Comparison of ENCODE assay signal across 16 cellular contexts in genomic region chr17:80979547-80980378, GRCh38. TPM values are rescaled to one million over a fixed set of nuclear protein-coding genes. Genes with fewer than 3 reads are reported as not detected.
DNase-seq lines count a peak whose midpoint lies in the region; ATAC-seq lines count a peak whose summit lies in the region.
"Had no signal": no experiment of that assay in that cellular context is flagged by ENCODE, and none has a peak within 500 bp of the region (broad histone marks: within the 10 kb centered on the region; RNA-seq: fewer than 3 reads in every experiment).

No MANE protein-coding gene starts in this region.

- no peak overlapping the region for H3K4me3 ChIP-seq in BLaER1 treated with 17β-estradiol and CSF1 and Interleukin-3, amounts not matched to agents 10 nM and 100 nM
- H3K4me3 ChIP-seq in H7 (ENCODE audit: insufficient read depth, low read depth, low read length) (no peak overlapping the region), neuronal stem cell (ENCODE audit: low read length in 2 of 2) (no peak overlapping the region)
- H3K4me3 ChIP-seq: pancreas had no signal

- WGBS in neuronal stem cell (ENCODE audit: extremely low coverage in 2 of 2, insufficient read length in 2 of 2, insufficient replicate concordance in 1 of 2), 2 donors = no CpG with 5 or more reads among the region's 26 CpGs

- no peak overlapping the region for H2BK5ac ChIP-seq in neuronal stem cell (ENCODE audit: low read length)

- peak overlapping the region; percentile 18 for H3K27ac Mint-ChIP-seq in dendritic cell treated with granulocyte-macrophage colony-stimulating factor and Interleukin-4, amounts not matched to agents 40 ng/mL and 50 ng/mL, for 4 days
- no peak overlapping the region for H3K27ac Mint-ChIP-seq in activated naive CD4-positive, alpha-beta T cell treated with anti-CD3 and anti-CD28 coated beads for 36 hours
- H3K27ac Mint-ChIP-seq: activated T-cell treated with anti-CD3 and anti-CD28 coated beads, Interleukin-2, amount 50 U/mL, for 72 hours had no signal

- DNase-seq in H7 (peak; percentile 68), neuronal stem cell (ENCODE audit: low spot score) (no peak), A172 (ENCODE audit: low spot score) (no peak)
- no peak for DNase-seq in activated naive CD4-positive, alpha-beta T cell treated with anti-CD3 and anti-CD28 coated beads for 36 hours
- DNase-seq: CD4-positive, alpha-beta memory T cell; left cardiac atrium; NCI-H187 treated with DMSO at 0.1 percent for 48 hours; NCI-H526 treated with DMSO at 0.1 percent for 48 hours; stimulated activated CD4-positive, alpha-beta T cell treated with anti-CD3 and anti-CD28 coated beads, Interleukin-4, amount 100 ng/mL, for 24 hours had no signal

- no peaks in the 10 kb centered on the region for H3K36me3 Mint-ChIP-seq in dendritic cell treated with granulocyte-macrophage colony-stimulating factor and Interleukin-4, amounts not matched to agents 40 ng/mL and 50 ng/mL, for 4 days (ENCODE audit: low read depth)
- no peaks in the 10 kb centered on the region for H3K36me3 Mint-ChIP-seq in activated naive CD4-positive, alpha-beta T cell treated with anti-CD3 and anti-CD28 coated beads for 36 hours (ENCODE audit: low read depth)
- H3K36me3 Mint-ChIP-seq: activated naive CD4-positive, alpha-beta T cell treated with anti-CD3 and anti-CD28 coated beads, Interleukin-2, amount 50 U/mL, for 72 hours; CD4-positive, alpha-beta memory T cell; memory B cell had no signal

- H2AFZ ChIP-seq in neuronal stem cell (ENCODE audit: low read length) = no peak overlapping the region

- H2BK12ac ChIP-seq in neuronal stem cell (ENCODE audit: low read length) = peak overlapping the region; percentile 41

- intact Hi-C loops in dendritic cell treated with granulocyte-macrophage colony-stimulating factor and Interleukin-4, amounts not matched to agents 40 ng/mL and 50 ng/mL, for 4 days (cut with micrococcal nuclease) = loop anchor here (5.0 to 10.0 kb wide), 2 partner anchors 112 to 405 kb away; no protein-coding TSS in a partner anchor
- intact Hi-C loops in activated naive CD4-positive, alpha-beta T cell treated with anti-CD3 and anti-CD28 coated beads for 36 hours (cut with micrococcal nuclease) = loop anchor here (1.0 to 10.0 kb wide), 3 partner anchors 75 to 501 kb away; no protein-coding TSS in a partner anchor

- H3K9me3 ChIP-seq in BLaER1 treated with 17β-estradiol and CSF1 and Interleukin-3, amounts not matched to agents 10 nM and 100 nM (replicated peaks in 1 of 11) = no peaks in the 10 kb centered on the region
- H3K9me3 ChIP-seq in neuronal stem cell (replicated peaks in 1 of 2; ENCODE audit: control insufficient read depth in 2 of 2, insufficient read depth in 1 of 2, low read depth in 1 of 2, low read length in 2 of 2) = peaks cover 0 to 2% of the 10 kb centered on the region in 2 donors
- H3K9me3 ChIP-seq: pancreas had no signal

- peak overlapping the region; percentile 97 for H2BK15ac ChIP-seq in neuronal stem cell (ENCODE audit: low read length)

- peak overlapping the region in 8 of 11 experiments; percentile 18 to 69 (median 40); a peak in 14 of 22 replicates for H3K4me2 ChIP-seq in BLaER1 treated with 17β-estradiol and CSF1 and Interleukin-3, amounts not matched to agents 10 nM and 100 nM
- no peak overlapping the region for H3K4me2 ChIP-seq in neuronal stem cell (ENCODE audit: insufficient read depth, low read length, poor library complexity, severe bottlenecking)

- H3K4me1 Mint-ChIP-seq in dendritic cell treated with granulocyte-macrophage colony-stimulating factor and Interleukin-4, amounts not matched to agents 40 ng/mL and 50 ng/mL, for 4 days (ENCODE audit: low read depth) = peaks cover 21% of the 10 kb centered on the region
- peaks cover 12% of the 10 kb centered on the region for H3K4me1 Mint-ChIP-seq in activated naive CD4-positive, alpha-beta T cell treated with anti-CD3 and anti-CD28 coated beads for 36 hours (ENCODE audit: low read depth)

- CTCF ChIA-PET in activated naive CD4-positive, alpha-beta T cell treated with anti-CD3 and anti-CD28 coated beads for 36 hours (lab: Charles Lee) = interaction anchor here (1.1 kb wide), 1 partner anchor 10 kb away, joined by 4 read pairs; no protein-coding TSS in a partner anchor

- peak overlapping the region in 2 of 11 experiments; percentile 30 to 31; a peak in 2 of 22 replicates for H3K9ac ChIP-seq in BLaER1 treated with 17β-estradiol and CSF1 and Interleukin-3, amounts not matched to agents 10 nM and 100 nM
- no peak overlapping the region for H3K9ac ChIP-seq in neuronal stem cell (ENCODE audit: low read depth, low read length, poor library complexity)

- peaks cover 21 to 56% (median 44%) of the 10 kb centered on the region in 11 experiments; a peak in 20 of 22 replicates for H3K27me3 ChIP-seq in BLaER1 treated with 17β-estradiol and CSF1 and Interleukin-3, amounts not matched to agents 10 nM and 100 nM
- H3K27me3 ChIP-seq in H7 (ENCODE audit: control insufficient read depth, insufficient read depth, low read length) (peaks cover 5% of the 10 kb centered on the region; the same call in 1 of the 2 replicates), neuronal stem cell (ENCODE audit: control insufficient read depth in 3 of 3, insufficient read depth in 3 of 3, low read depth in 1 of 3, low read length in 3 of 3) (peaks cover 0 to 15% (median 2%) of the 10 kb centered on the region in 3 experiments)
- H3K27me3 ChIP-seq: pancreas had no signal

- H3K23ac ChIP-seq in neuronal stem cell (ENCODE audit: low read depth, low read length, poor library complexity) = peak overlapping the region; percentile 81

- H3K4me3 Mint-ChIP-seq in dendritic cell treated with granulocyte-macrophage colony-stimulating factor and Interleukin-4, amounts not matched to agents 40 ng/mL and 50 ng/mL, for 4 days = no peak overlapping the region
- no peak overlapping the region for H3K4me3 Mint-ChIP-seq in activated naive CD4-positive, alpha-beta T cell treated with anti-CD3 and anti-CD28 coated beads for 36 hours

- H4K20me1 ChIP-seq in BLaER1 treated with 17β-estradiol and CSF1 and Interleukin-3, amounts not matched to agents 10 nM and 100 nM = peaks cover 0 to 23% (median 0%) of the 10 kb centered on the region in 11 experiments; a peak in 5 of 22 replicates

- H3K4ac ChIP-seq in neuronal stem cell (ENCODE audit: low read length) = peak overlapping the region; percentile 95

- H3K27me3 Mint-ChIP-seq in dendritic cell treated with granulocyte-macrophage colony-stimulating factor and Interleukin-4, amounts not matched to agents 40 ng/mL and 50 ng/mL, for 4 days = peaks cover 48% of the 10 kb centered on the region
- no peaks in the 10 kb centered on the region for H3K27me3 Mint-ChIP-seq in activated naive CD4-positive, alpha-beta T cell treated with anti-CD3 and anti-CD28 coated beads for 36 hours (ENCODE audit: low read depth)

- no peaks in the 10 kb centered on the region for H3K79me1 ChIP-seq in neuronal stem cell (ENCODE audit: low read depth, low read length)

- H4K8ac ChIP-seq in neuronal stem cell (ENCODE audit: low read depth, low read length) = no peak overlapping the region

- H4K91ac ChIP-seq in neuronal stem cell (ENCODE audit: low read depth, low read length, poor library complexity) = peak overlapping the region; percentile 82

- peaks cover 0 to 24% (median 11%) of the 10 kb centered on the region in 10 experiments; a peak in 12 of 20 replicates for H3K4me1 ChIP-seq in BLaER1 treated with 17β-estradiol and CSF1 and Interleukin-3, amounts not matched to agents 10 nM and 100 nM
- H3K4me1 ChIP-seq in neuronal stem cell (ENCODE audit: control insufficient read depth in 2 of 2, insufficient read depth in 1 of 2, low read depth in 1 of 2, low read length in 2 of 2) = peaks cover 2 to 4% of the 10 kb centered on the region in 2 donors

- no peak for ATAC-seq in GM21390 (IDR thresholded peaks at IDR 0.05; ENCODE audit: unreplicated experiment)
- ATAC-seq: left cardiac atrium, pancreas had no signal

- H3K27ac ChIP-seq in BLaER1 treated with 17β-estradiol and CSF1 and Interleukin-3, amounts not matched to agents 10 nM and 100 nM = no peak overlapping the region
- no peak overlapping the region for H3K27ac ChIP-seq in neuronal stem cell (replicated peaks; ENCODE audit: low read length)
- H3K27ac ChIP-seq: pancreas had no signal

- H3K36me3 ChIP-seq in BLaER1 treated with 17β-estradiol and CSF1 and Interleukin-3, amounts not matched to agents 10 nM and 100 nM = no peaks in the 10 kb centered on the region
- H3K36me3 ChIP-seq in H7 (replicated peaks; ENCODE audit: control insufficient read depth, insufficient read depth, low read length) (no peaks in the 10 kb centered on the region), neuronal stem cell (replicated peaks in 1 of 2; ENCODE audit: control insufficient read depth in 2 of 2, insufficient read depth in 2 of 2, low read length in 2 of 2) (no peaks in the 10 kb centered on the region)
- H3K36me3 ChIP-seq: pancreas had no signal

- peak overlapping the region; percentile 74 for H2AK5ac ChIP-seq in neuronal stem cell (ENCODE audit: low read depth, low read length)

- no peak overlapping the region for H2BK120ac ChIP-seq in neuronal stem cell (ENCODE audit: low read depth, low read length)

- no peaks in the 10 kb centered on the region for H3K9me3 Mint-ChIP-seq in dendritic cell treated with granulocyte-macrophage colony-stimulating factor and Interleukin-4, amounts not matched to agents 40 ng/mL and 50 ng/mL, for 4 days
- no peaks in the 10 kb centered on the region for H3K9me3 Mint-ChIP-seq in activated naive CD4-positive, alpha-beta T cell treated with anti-CD3 and anti-CD28 coated beads for 36 hours
- H3K9me3 Mint-ChIP-seq: memory B cell had no signal

- H3K18ac ChIP-seq in neuronal stem cell (ENCODE audit: low read length) = peak overlapping the region; percentile 52

- H3K14ac ChIP-seq in neuronal stem cell (ENCODE audit: low read length) = peak overlapping the region; percentile 56

RNA-seq across cellular contexts. Expression of gene CHMP6, which starts 11.9 kb away (rescaled TPM):
- 13.0 and 15.0 TPM in 2 replicates for total RNA-seq in H7 (2014; rRNA removed; shearing (Covaris generic))
- polyA plus RNA-seq in neuronal stem cell (2013, experiment 1 of 2) = 14.3 TPM
- polyA plus RNA-seq in neuronal stem cell (2013, experiment 2 of 2) = 13.1 TPM
- total RNA-seq in A172 (2014; rRNA removed; shearing (Covaris generic)) = 14.4 and 15.1 TPM in 2 replicates
- total RNA-seq in activated naive CD4-positive, alpha-beta T cell treated with anti-CD3 and anti-CD28 coated beads for 36 hours = 10 to 100 TPM; 10.1 to 10.6 TPM

RNA-seq across cellular contexts. Expression of gene BAIAP2, which starts 55.2 kb away (rescaled TPM):
- 14.9 and 19.5 TPM in 2 replicates for total RNA-seq in H7 (2014; rRNA removed; shearing (Covaris generic))
- 30.9 TPM for polyA plus RNA-seq in neuronal stem cell (2013, experiment 1 of 2)
- 31.6 TPM for polyA plus RNA-seq in neuronal stem cell (2013, experiment 2 of 2)
- total RNA-seq in A172 (2014; rRNA removed; shearing (Covaris generic)) = 83.1 and 89.5 TPM in 2 replicates
- 1 to 10 TPM; 3.9 to 4.2 TPM for total RNA-seq in activated naive CD4-positive, alpha-beta T cell treated with anti-CD3 and anti-CD28 coated beads for 36 hours
